Comparison of ENCODE assay signal across 25 cellular contexts in genomic region chr15:37377428-37377827, GRCh38.
"Had no signal": no experiment of that assay in that cellular context is flagged by ENCODE, and none has a peak within 500 bp of the region (broad histone marks: within the 10 kb centered on the region; RNA-seq: fewer than 3 reads in every experiment).

No MANE protein-coding gene starts in this region.

- H3K9me3 ChIP-seq: colonic mucosa, esophagus muscularis mucosa, esophagus squamous epithelium, gastrocnemius medialis had no signal

- H3K27ac Mint-ChIP-seq: dendritic cell treated with granulocyte-macrophage colony-stimulating factor and Interleukin-4, amounts not matched to agents 40 ng/mL and 50 ng/mL, for 4 days; effector memory CD8-positive, alpha-beta T cell; endodermal cell had no signal

- H3K4me1 Mint-ChIP-seq: endodermal cell had no signal

- H3K9me3 Mint-ChIP-seq: endodermal cell had no signal

- H3K27me3 Mint-ChIP-seq: dendritic cell treated with granulocyte-macrophage colony-stimulating factor and Interleukin-4, amounts not matched to agents 40 ng/mL and 50 ng/mL, for 4 days; effector memory CD8-positive, alpha-beta T cell had no signal

- H3K4me3 Mint-ChIP-seq: dendritic cell treated with granulocyte-macrophage colony-stimulating factor and Interleukin-4, amounts not matched to agents 40 ng/mL and 50 ng/mL, for 4 days; effector memory CD8-positive, alpha-beta T cell; endodermal cell had no signal

- H3K27ac ChIP-seq: colonic mucosa, coronary artery, dorsolateral prefrontal cortex, epithelial cell of prostate, esophagus muscularis mucosa, esophagus squamous epithelium, foreskin keratinocyte, gastrocnemius medialis, gastroesophageal sphincter, heart left ventricle, heart right ventricle had no signal

- H3K27me3 ChIP-seq: colonic mucosa, dorsolateral prefrontal cortex, esophagus muscularis mucosa, esophagus squamous epithelium, gastrocnemius medialis, gastroesophageal sphincter, heart left ventricle, heart right ventricle had no signal

- H3K4me3 ChIP-seq: colonic mucosa, coronary artery, dorsolateral prefrontal cortex, esophagus muscularis mucosa, esophagus squamous epithelium, gastrocnemius medialis, gastroesophageal sphincter, heart left ventricle, heart right ventricle had no signal

- DNase-seq: colonic mucosa; cortex of kidney; dermis blood vessel endothelial cell; dorsolateral prefrontal cortex; effector CD4-positive, alpha-beta T cell; effector CD8-positive, alpha-beta T cell; effector memory CD4-positive, alpha-beta T cell; effector memory CD8-positive, alpha-beta T cell; endodermal cell; erythroblast; esophagus squamous epithelium; foreskin fibroblast; foreskin keratinocyte; foreskin melanocyte; gastrocnemius medialis; glutamatergic neuron; head of caudate nucleus; heart left ventricle; heart right ventricle had no signal

- ATAC-seq: effector memory CD8-positive, alpha-beta T cell; esophagus mucosa; foreskin keratinocyte; gastrocnemius medialis; gastroesophageal sphincter; heart left ventricle; heart right ventricle had no signal

- H3K36me3 ChIP-seq: colonic mucosa, esophagus muscularis mucosa, esophagus squamous epithelium, gastrocnemius medialis, gastroesophageal sphincter, heart left ventricle, heart right ventricle had no signal
